Comparison of ENCODE assay signal across 8 cellular contexts in genomic region chr19:16076154-16076957, GRCh38. TPM values are rescaled to one million over a fixed set of nuclear protein-coding genes. Genes with fewer than 3 reads are reported as not detected.
DNase-seq lines count a peak whose midpoint lies in the region; ATAC-seq and TF ChIP-seq lines count a peak whose summit lies in the region.

TSS of gene TPM4 (plus strand) at chr19:16076495. CDS start at chr19:16076566, 71 bp downstream.

- no peaks in the 10 kb centered on the region for H3K9me3 ChIP-seq in lung (ENCODE audit: control insufficient read depth in 2 of 2, insufficient read depth in 1 of 2, low read length in 1 of 2)

- no peaks in the 10 kb centered on the region for H3K27me3 ChIP-seq in lung (ENCODE audit: control insufficient read depth, insufficient read depth)

- POLR2A ChIA-PET in activated CD8-positive, alpha-beta T cell treated with anti-CD3 and anti-CD28 coated beads for 36 hours (lab: Charles Lee): interaction anchor here (0.8 to 9.0 kb wide), 10 partner anchors 11 to 252 kb away, joined by 3 to 53 read pairs (median 7); partner anchors contain the start of genes HSH2D and RAB8A

- TF ChIP-seq CTCF in activated CD8-positive, alpha-beta T cell treated with anti-CD3 and anti-CD28 coated beads for 36 hours (IDR thresholded peaks at IDR 0.05): no peak
- no peak for TF ChIP-seq CTCF in lung (IDR thresholded peaks at IDR 0.05; ENCODE audit: control extremely low read depth, extremely low read depth)

- H3K4me3 ChIP-seq in lung: peak within 1 kb of the TSS; percentile 97

- H3K27ac ChIP-seq in lung (ENCODE audit: low read depth in 1 of 2, low read length in 1 of 2): peak within 1 kb of the TSS; percentile 87 to 99

- peak within 1 kb of the TSS; percentile 78 for H3K4me3 Mint-ChIP-seq in activated CD8-positive, alpha-beta T cell treated with anti-CD3 and anti-CD28 coated beads for 36 hours

- peaks cover 29% of the 10 kb centered on the region for H3K36me3 Mint-ChIP-seq in activated CD8-positive, alpha-beta T cell treated with anti-CD3 and anti-CD28 coated beads for 36 hours (ENCODE audit: low read depth)

- H3K9me3 Mint-ChIP-seq in activated CD8-positive, alpha-beta T cell treated with anti-CD3 and anti-CD28 coated beads for 36 hours: no peaks in the 10 kb centered on the region

- CTCF ChIA-PET in activated CD8-positive, alpha-beta T cell treated with anti-CD3 and anti-CD28 coated beads for 36 hours (lab: Charles Lee): interaction anchor here (2.2 to 10.6 kb wide), 3 partner anchors 10 to 35 kb away, joined by 12 to 90 read pairs (median 31); partner anchors contain the start of gene RAB8A

- DNase-seq in SIG-M5 treated with dmso at 0.1 percent for 504 hours (lab: John Stamatoyannopoulos, UW; ENCODE audit: unreplicated experiment) (peak; percentile 84), SIG-M5 (lab: John Stamatoyannopoulos, UW) (no peak), NCI-H69 (lab: John Stamatoyannopoulos, UW) (peak; percentile 89), lung (ENCODE audit: low spot score) (peak; percentile 91)
- DNase-seq in activated CD8-positive, alpha-beta T cell treated with anti-CD3 and anti-CD28 coated beads for 36 hours: peak; percentile 93
- DNase-seq in effector CD4-positive, alpha-beta T cell: peak; percentile 79
- DNase-seq in stimulated activated CD4-positive, alpha-beta T cell treated with anti-CD3 and anti-CD28 coated beads, TNF-alpha, amount 100 ng/mL, for 1 hour (ENCODE audit: low read depth in 3 of 3, low spot score in 1 of 3): peak; percentile 59 to 64 (median 63)

- WGBS in lung, 2 donors: 1% methylated on average over 83 to 100 of the region's 101 CpGs

- H3K4me1 Mint-ChIP-seq in activated CD8-positive, alpha-beta T cell treated with anti-CD3 and anti-CD28 coated beads for 36 hours (ENCODE audit: low read depth): peaks cover 59% of the 10 kb centered on the region

- H3K27me3 Mint-ChIP-seq in activated CD8-positive, alpha-beta T cell treated with anti-CD3 and anti-CD28 coated beads for 36 hours: no peaks in the 10 kb centered on the region

- H3K27ac Mint-ChIP-seq in activated CD8-positive, alpha-beta T cell treated with anti-CD3 and anti-CD28 coated beads for 36 hours: peak within 1 kb of the TSS; percentile 100

- H3K4me1 ChIP-seq in lung (ENCODE audit: control insufficient read depth in 2 of 2, insufficient read depth in 2 of 2, low read length in 2 of 2): peaks cover 0 to 6% of the 10 kb centered on the region in 2 donors

- intact Hi-C loops in activated CD8-positive, alpha-beta T cell treated with anti-CD3 and anti-CD28 coated beads for 36 hours (cut with micrococcal nuclease): loop anchor here (5.0 to 10.0 kb wide), 2 partner anchors 36 to 258 kb away; partner anchors contain the start of gene RAB8A

- peak; percentile 58 for ATAC-seq in HG02973 (IDR thresholded peaks at IDR 0.05; ENCODE audit: unreplicated experiment)
- peak; percentile 53 for ATAC-seq in activated CD8-positive, alpha-beta T cell treated with anti-CD3 and anti-CD28 coated beads for 36 hours
- peak; percentile 79 for ATAC-seq in lung (ENCODE audit: insufficient read depth, low FRiP score)

- no peaks in the 10 kb centered on the region for H3K36me3 ChIP-seq in lung (ENCODE audit: control insufficient read depth in 2 of 2, insufficient read depth in 2 of 2, low read length in 2 of 2)

RNA-seq across cellular contexts. Expression of gene TPM4, which starts in this region (rescaled TPM):
- 100 to 1,000 TPM; 230 to 232 TPM for total RNA-seq in activated CD8-positive, alpha-beta T cell treated with anti-CD3 and anti-CD28 coated beads for 36 hours
- 100 to 1,000 TPM; 382 to 385 TPM for total RNA-seq in lung
- polyA plus RNA-seq in lung: 100 to 1,000 TPM; 274 to 438 TPM
